ENCODE assay signal across 1 cellular context in genomic region chr12:65205886-65206285, GRCh38.
TF ChIP-seq lines count a peak whose summit lies in the region.

No MANE protein-coding gene starts in this region.

TF ChIP-seq in GM12878, 131 proteins besides CTCF, POLR2A, EP300 and RAD21 (continued from another document):
- TF ChIP-seq RELA (IDR thresholded peaks at IDR 0.05; ENCODE audit: borderline replicate concordance, partially characterized antibody) = no peak
